In the genomic region with DNA sequence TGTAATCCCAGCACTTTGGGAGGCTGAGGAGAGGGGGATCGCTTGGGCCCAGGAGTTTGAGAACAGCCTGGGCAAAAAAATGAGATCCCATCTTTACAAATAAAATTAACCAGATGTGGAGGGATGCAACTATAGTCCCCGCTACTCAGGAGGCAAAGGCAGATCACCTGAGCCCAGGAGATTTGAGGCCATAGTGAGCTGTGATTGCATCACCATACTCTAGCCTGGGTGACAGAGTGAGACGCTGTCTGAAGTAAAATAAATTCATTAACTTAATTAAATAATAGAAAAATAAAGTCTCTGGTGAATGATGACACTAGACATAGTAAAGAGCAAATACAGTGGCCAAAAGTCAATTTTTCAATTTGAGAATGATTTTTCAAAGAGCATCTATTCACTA, we compare ENCODE assay signal across 2 cellular contexts.
TF ChIP-seq lines count a peak whose summit lies in the region.

No MANE protein-coding gene starts in this region.

TF ChIP-seq in HepG2, 621 proteins besides CTCF, POLR2A, EP300 and RAD21:
- TF ChIP-seq CBX5 (CRISPR knock-in tag; IDR thresholded peaks at IDR 0.05; ENCODE audit: borderline replicate concordance) (no peak), CEBPB (IDR thresholded peaks at IDR 0.05; ENCODE audit: borderline replicate concordance, low read depth, low read length) (peak; percentile 55; the same call in 1 of the 2 replicates), CEBPG (CRISPR knock-in tag; IDR thresholded peaks at IDR 0.05) (peak; percentile 11; the same call in 1 of the 2 replicates)

TF ChIP-seq in WTC11, 78 proteins besides CTCF, POLR2A, EP300 and RAD21:
- TF ChIP-seq, protein P1, sequence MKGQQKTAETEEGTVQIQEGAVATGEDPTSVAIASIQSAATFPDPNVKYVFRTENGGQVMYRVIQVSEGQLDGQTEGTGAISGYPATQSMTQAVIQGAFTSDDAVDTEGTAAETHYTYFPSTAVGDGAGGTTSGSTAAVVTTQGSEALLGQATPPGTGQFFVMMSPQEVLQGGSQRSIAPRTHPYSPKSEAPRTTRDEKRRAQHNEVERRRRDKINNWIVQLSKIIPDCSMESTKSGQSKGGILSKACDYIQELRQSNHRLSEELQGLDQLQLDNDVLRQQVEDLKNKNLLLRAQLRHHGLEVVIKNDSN (CRISPR knock-in tag; IDR thresholded peaks at IDR 0.05): no peak
- 0 out of 2 replicates have a peak, but pooled peaks have one; percentile 24 for TF ChIP-seq GABPB1 (CRISPR knock-in tag; IDR thresholded peaks at IDR 0.05)
